ENCODE assay signal across 27 cellular contexts in genomic region chr3:168330983-168331382, GRCh38.
"Had no signal": no experiment of that assay in that cellular context is flagged by ENCODE, and none has a peak within 500 bp of the region (broad histone marks: within the 10 kb centered on the region; RNA-seq: fewer than 3 reads in every experiment).

No MANE protein-coding gene starts in this region.

- H3K4me3 ChIP-seq: coronary artery, esophagus squamous epithelium, lower lobe of right lung, ovary, psoas muscle, sigmoid colon, stomach, thyroid gland, vagina had no signal

- H3K9me3 ChIP-seq: esophagus squamous epithelium, lower lobe of right lung, ovary, psoas muscle, sigmoid colon, stomach, thyroid gland, vagina had no signal

- H3K27ac ChIP-seq: coronary artery, esophagus squamous epithelium, lower lobe of right lung, ovary, psoas muscle, sigmoid colon, stomach, thyroid gland, vagina had no signal

- H3K4me1 ChIP-seq: esophagus squamous epithelium, lower lobe of right lung, psoas muscle, sigmoid colon, stomach, thyroid gland, vagina had no signal

- H3K27me3 ChIP-seq: esophagus squamous epithelium, ovary, sigmoid colon, stomach, thyroid gland, vagina had no signal

- H3K36me3 ChIP-seq: esophagus squamous epithelium, lower lobe of right lung, ovary, sigmoid colon, stomach, thyroid gland, vagina had no signal

- DNase-seq: dermis blood vessel endothelial cell; effector memory CD4-positive, alpha-beta T cell; erythroblast; esophagus squamous epithelium; foreskin melanocyte; hypothalamus; left ventricle myocardium superior; lower lobe of right lung; midbrain; naive thymus-derived CD4-positive, alpha-beta T cell; occipital lobe; ovary; posterior cingulate gyrus; psoas muscle; right cardiac atrium; sigmoid colon; stimulated activated CD4-positive, alpha-beta T cell treated with anti-CD3 and anti-CD28 coated beads, Interleukin-2, amount 100 ng/mL, for 24 hours; stimulated activated CD4-positive, alpha-beta T cell treated with anti-CD3 and anti-CD28 coated beads, Interleukin-4, amount 100 ng/mL, for 24 hours; stimulated activated naive CD4-positive, alpha-beta T cell treated with Interleukin-2 at 50 U/mL for 16 hours; stomach; thyroid gland; trophoblast cell had no signal

- ATAC-seq: left ventricle myocardium superior; lower lobe of right lung; naive thymus-derived CD4-positive, alpha-beta T cell; psoas muscle; right cardiac atrium; stimulated activated effector memory CD8-positive, alpha-beta T cell treated with anti-CD3 and anti-CD28 coated beads, Interleukin-12 subunit alpha, Interleukin-12 subunit beta, amount 100 ng/mL, for 72 hours had no signal

- FAIRE-seq: endometrium, keratinocyte had no signal
